In genomic region chr3:160622263-160623045, GRCh38 we compare ENCODE assay signal across 1 cellular context.
TF ChIP-seq lines count a peak whose summit lies in the region.

No MANE protein-coding gene starts in this region.

TF ChIP-seq in SK-N-SH treated with all-trans-retinoic acid at 6 μM for 48 hours, 23 proteins besides CTCF, POLR2A, EP300 and RAD21 (continued from another document):
- TF ChIP-seq, protein P1, sequence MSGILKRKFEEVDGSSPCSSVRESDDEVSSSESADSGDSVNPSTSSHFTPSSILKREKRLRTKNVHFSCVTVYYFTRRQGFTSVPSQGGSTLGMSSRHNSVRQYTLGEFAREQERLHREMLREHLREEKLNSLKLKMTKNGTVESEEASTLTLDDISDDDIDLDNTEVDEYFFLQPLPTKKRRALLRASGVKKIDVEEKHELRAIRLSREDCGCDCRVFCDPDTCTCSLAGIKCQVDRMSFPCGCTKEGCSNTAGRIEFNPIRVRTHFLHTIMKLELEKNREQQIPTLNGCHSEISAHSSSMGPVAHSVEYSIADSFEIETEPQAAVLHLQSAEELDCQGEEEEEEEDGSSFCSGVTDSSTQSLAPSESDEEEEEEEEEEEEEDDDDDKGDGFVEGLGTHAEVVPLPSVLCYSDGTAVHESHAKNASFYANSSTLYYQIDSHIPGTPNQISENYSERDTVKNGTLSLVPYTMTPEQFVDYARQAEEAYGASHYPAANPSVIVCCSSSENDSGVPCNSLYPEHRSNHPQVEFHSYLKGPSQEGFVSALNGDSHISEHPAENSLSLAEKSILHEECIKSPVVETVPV (CRISPR knock-in tag; IDR thresholded peaks at IDR 0.05): no peak
- TF ChIP-seq ESRRG (CRISPR knock-in tag; IDR thresholded peaks at IDR 0.05): no peak
- TF ChIP-seq, protein P2, sequence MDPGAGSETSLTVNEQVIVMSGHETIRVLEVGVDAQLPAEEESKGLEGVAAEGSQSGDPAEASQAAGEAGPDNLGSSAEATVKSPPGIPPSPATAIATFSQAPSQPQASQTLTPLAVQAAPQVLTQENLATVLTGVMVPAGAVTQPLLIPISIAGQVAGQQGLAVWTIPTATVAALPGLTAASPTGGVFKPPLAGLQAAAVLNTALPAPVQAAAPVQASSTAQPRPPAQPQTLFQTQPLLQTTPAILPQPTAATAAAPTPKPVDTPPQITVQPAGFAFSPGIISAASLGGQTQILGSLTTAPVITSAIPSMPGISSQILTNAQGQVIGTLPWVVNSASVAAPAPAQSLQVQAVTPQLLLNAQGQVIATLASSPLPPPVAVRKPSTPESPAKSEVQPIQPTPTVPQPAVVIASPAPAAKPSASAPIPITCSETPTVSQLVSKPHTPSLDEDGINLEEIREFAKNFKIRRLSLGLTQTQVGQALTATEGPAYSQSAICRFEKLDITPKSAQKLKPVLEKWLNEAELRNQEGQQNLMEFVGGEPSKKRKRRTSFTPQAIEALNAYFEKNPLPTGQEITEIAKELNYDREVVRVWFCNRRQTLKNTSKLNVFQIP (CRISPR knock-in tag; IDR thresholded peaks at IDR 0.05; ENCODE audit: borderline replicate concordance, low read depth): no peak
